In genomic region chrX:147803948-147804347, GRCh38 we compare ENCODE assay signal across 8 cellular contexts.
DNase-seq lines count a peak whose midpoint lies in the region; ATAC-seq and TF ChIP-seq lines count a peak whose summit lies in the region.

No MANE protein-coding gene starts in this region.

- H2AK5ac ChIP-seq in neuronal stem cell (ENCODE audit: low read depth, low read length), result no peak overlapping the region

- H3K27ac ChIP-seq in KMS-11, result no peak overlapping the region
- no peak overlapping the region for H3K27ac ChIP-seq in adrenal gland
- no peak overlapping the region for H3K27ac ChIP-seq in neuronal stem cell (replicated peaks; ENCODE audit: low read length)

- CTCF ChIA-PET in WTC11 (lab: Charles Lee), result no interaction called here
- CTCF ChIA-PET in activated CD8-positive, alpha-beta memory T cell treated with anti-CD3 and anti-CD28 coated beads, Interleukin-2, amount 10 ng/mL, durations not matched to agents 7 days and 5 days (lab: Charles Lee), result interaction anchor here (1.5 kb wide), 1 partner anchor 328 kb away, joined by 7 read pairs; no protein-coding TSS in a partner anchor

- H3K79me2 ChIP-seq in KMS-11 (ENCODE audit: insufficient read depth, low read depth), result no peaks in the 10 kb centered on the region

- intact Hi-C loops in adrenal gland (cut with DNase I), result no loop called here
- intact Hi-C loops in activated T-helper 1 cell treated with anti-CD3 and anti-CD28 coated beads, Interleukin-12 subunit alpha, Interleukin-12 subunit beta, Interleukin-2, Interleukin-4 antibody, amounts not matched to agents 30 ng/mL and 10 ng/mL and 1 ng/mL, durations not matched to agents 14 hours and 24 hours and 36 hours (cut with micrococcal nuclease), result loop anchor here (1.0 kb wide), 1 partner anchor 328 kb away; no protein-coding TSS in a partner anchor

- no peaks in the 10 kb centered on the region for H3K27me3 Mint-ChIP-seq in WTC11 (ENCODE audit: low read depth)
- peaks cover 3% of the 10 kb centered on the region for H3K27me3 Mint-ChIP-seq in activated CD8-positive, alpha-beta memory T cell treated with anti-CD3 and anti-CD28 coated beads, Interleukin-2, amount 10 ng/mL, durations not matched to agents 7 days and 5 days
- H3K27me3 Mint-ChIP-seq in activated T-helper 1 cell treated with anti-CD3 and anti-CD28 coated beads, Interleukin-12 subunit alpha, Interleukin-12 subunit beta, Interleukin-2, Interleukin-4 antibody, amounts not matched to agents 30 ng/mL and 10 ng/mL and 1 ng/mL, durations not matched to agents 14 hours and 24 hours and 36 hours (ENCODE audit: insufficient read depth), result no peaks in the 10 kb centered on the region

- H4K20me1 ChIP-seq in KMS-11 (ENCODE audit: insufficient read depth), result no peaks in the 10 kb centered on the region

- no peak overlapping the region for H3K18ac ChIP-seq in neuronal stem cell (ENCODE audit: low read length)

- H3K36me3 ChIP-seq in KMS-11 (ENCODE audit: insufficient read depth) (no peaks in the 10 kb centered on the region), adrenal gland (replicated peaks in 1 of 2) (no peaks in the 10 kb centered on the region), neuronal stem cell (replicated peaks in 1 of 2; ENCODE audit: control insufficient read depth in 2 of 2, insufficient read depth in 2 of 2, low read length in 2 of 2) (no peaks in the 10 kb centered on the region)

- no peak for TF ChIP-seq POLR2A in GM18505 (IDR thresholded peaks at IDR 0.05; ENCODE audit: borderline replicate concordance, extremely low read depth, insufficient read depth, insufficient read length)
- no peak for TF ChIP-seq POLR2A in adrenal gland (IDR thresholded peaks at IDR 0.05)

- H3K9ac ChIP-seq in KMS-11 (no peak overlapping the region), neuronal stem cell (ENCODE audit: low read depth, low read length, poor library complexity) (no peak overlapping the region)

- DNase-seq in ACHN (peak; percentile 16), adrenal gland (peak in 5 of 7 donors; percentile 15 to 21 (median 17)), neuronal stem cell (ENCODE audit: low spot score) (peak; percentile 3), WTC11 (ENCODE audit: low spot score) (no peak)
- DNase-seq in activated CD8-positive, alpha-beta memory T cell treated with anti-CD3 and anti-CD28 coated beads, Interleukin-2, amount 10 ng/mL, durations not matched to agents 7 days and 5 days, result no peak
- no peak for DNase-seq in activated T-helper 1 cell treated with anti-CD3 and anti-CD28 coated beads, Interleukin-12 subunit alpha, Interleukin-12 subunit beta, Interleukin-2, Interleukin-4 antibody, amounts not matched to agents 30 ng/mL and 10 ng/mL and 1 ng/mL, durations not matched to agents 14 hours and 24 hours and 36 hours (ENCODE audit: low spot score)

- no peak overlapping the region for H3K27ac Mint-ChIP-seq in WTC11
- H3K27ac Mint-ChIP-seq in activated CD8-positive, alpha-beta memory T cell treated with anti-CD3 and anti-CD28 coated beads, Interleukin-2, amount 10 ng/mL, durations not matched to agents 7 days and 5 days, result no peak overlapping the region
- H3K27ac Mint-ChIP-seq in activated T-helper 1 cell treated with anti-CD3 and anti-CD28 coated beads, Interleukin-12 subunit alpha, Interleukin-12 subunit beta, Interleukin-2, Interleukin-4 antibody, amounts not matched to agents 30 ng/mL and 10 ng/mL and 1 ng/mL, durations not matched to agents 14 hours and 24 hours and 36 hours, result no peak overlapping the region

- H3K14ac ChIP-seq in neuronal stem cell (ENCODE audit: low read length), result no peak overlapping the region

- H3K4me3 ChIP-seq in KMS-11 (IDR thresholded peaks at IDR 0.05; ENCODE audit: insufficient read depth, low read depth, low read length) (no peak overlapping the region), adrenal gland (no peak overlapping the region), neuronal stem cell (ENCODE audit: low read length in 2 of 2) (no peak overlapping the region)

- no peaks in the 10 kb centered on the region for H3K79me1 ChIP-seq in neuronal stem cell (ENCODE audit: low read depth, low read length)

- H3K4ac ChIP-seq in neuronal stem cell (ENCODE audit: low read length), result no peak overlapping the region

- no peak overlapping the region for H4K91ac ChIP-seq in neuronal stem cell (ENCODE audit: low read depth, low read length, poor library complexity)

- TF ChIP-seq CTCF in KMS-11 (conservative IDR thresholded peaks at IDR 0.05; ENCODE audit: low read depth, low read length) (peak; percentile 56), adrenal gland (IDR thresholded peaks at IDR 0.05) (peak; percentile 14 to 57 (median 44)), WTC11 (IDR thresholded peaks at IDR 0.05) (no peak)

- in situ Hi-C loops in ACHN (cut with HindIII; ENCODE audit: low pct_ligation_motif_present, low pct_unique_long_range_greater_than_20kb, low sequenced_read_pairs), result no loop called here

- POLR2A ChIA-PET in WTC11 (lab: Charles Lee), result no interaction called here

- peaks cover 12% of the 10 kb centered on the region; the same call in 1 of the 2 replicates for H3K36me3 Mint-ChIP-seq in WTC11
- H3K36me3 Mint-ChIP-seq in activated CD8-positive, alpha-beta memory T cell treated with anti-CD3 and anti-CD28 coated beads, Interleukin-2, amount 10 ng/mL, durations not matched to agents 7 days and 5 days, result no peaks in the 10 kb centered on the region
- H3K36me3 Mint-ChIP-seq in activated T-helper 1 cell treated with anti-CD3 and anti-CD28 coated beads, Interleukin-12 subunit alpha, Interleukin-12 subunit beta, Interleukin-2, Interleukin-4 antibody, amounts not matched to agents 30 ng/mL and 10 ng/mL and 1 ng/mL, durations not matched to agents 14 hours and 24 hours and 36 hours (ENCODE audit: low read depth), result no peaks in the 10 kb centered on the region

- H3K27me3 ChIP-seq in KMS-11 (ENCODE audit: insufficient read depth, low read depth) (no peaks in the 10 kb centered on the region), adrenal gland (no peaks in the 10 kb centered on the region), neuronal stem cell (ENCODE audit: control insufficient read depth in 3 of 3, insufficient read depth in 3 of 3, low read depth in 1 of 3, low read length in 3 of 3) (no peaks in the 10 kb centered on the region)

- peak; percentile 76 for ATAC-seq in GM18505 (IDR thresholded peaks at IDR 0.05; ENCODE audit: unreplicated experiment)
- no peak for ATAC-seq in WTC11
- no peak for ATAC-seq in activated CD8-positive, alpha-beta memory T cell treated with anti-CD3 and anti-CD28 coated beads, Interleukin-2, amount 10 ng/mL, durations not matched to agents 7 days and 5 days

- H3K4me1 ChIP-seq in KMS-11 (ENCODE audit: low read depth, poor library complexity, severe bottlenecking), result no peaks in the 10 kb centered on the region
- H3K4me1 ChIP-seq in adrenal gland (replicated peaks in 1 of 2), result no peaks in the 10 kb centered on the region
- no peaks in the 10 kb centered on the region for H3K4me1 ChIP-seq in neuronal stem cell (ENCODE audit: control insufficient read depth in 2 of 2, insufficient read depth in 1 of 2, low read depth in 1 of 2, low read length in 2 of 2)

- no peak overlapping the region for H3K23ac ChIP-seq in neuronal stem cell (ENCODE audit: low read depth, low read length, poor library complexity)

- no peak overlapping the region for H2BK12ac ChIP-seq in neuronal stem cell (ENCODE audit: low read length)

- peaks cover 40% of the 10 kb centered on the region for H3K9me3 Mint-ChIP-seq in WTC11
- no peaks in the 10 kb centered on the region for H3K9me3 Mint-ChIP-seq in activated CD8-positive, alpha-beta memory T cell treated with anti-CD3 and anti-CD28 coated beads, Interleukin-2, amount 10 ng/mL, durations not matched to agents 7 days and 5 days (ENCODE audit: low read depth)
- H3K9me3 Mint-ChIP-seq in activated T-helper 1 cell treated with anti-CD3 and anti-CD28 coated beads, Interleukin-12 subunit alpha, Interleukin-12 subunit beta, Interleukin-2, Interleukin-4 antibody, amounts not matched to agents 30 ng/mL and 10 ng/mL and 1 ng/mL, durations not matched to agents 14 hours and 24 hours and 36 hours, result no peaks in the 10 kb centered on the region

- H2BK120ac ChIP-seq in neuronal stem cell (ENCODE audit: low read depth, low read length), result no peak overlapping the region

- H3K4me2 ChIP-seq in KMS-11 (0 out of 2 replicates have a peak overlapping the region, but pooled peaks have one; percentile 13), neuronal stem cell (ENCODE audit: insufficient read depth, low read length, poor library complexity, severe bottlenecking) (no peak overlapping the region)

- H2BK15ac ChIP-seq in neuronal stem cell (ENCODE audit: low read length), result no peak overlapping the region

- WGBS in adrenal gland, 4 donors, result 0 to 16% (median 7%) methylated on average over 2 of the region's 2 CpGs
- no CpG with 5 or more reads among the region's 2 CpGs for WGBS in neuronal stem cell (ENCODE audit: extremely low coverage in 2 of 2, insufficient read length in 2 of 2, insufficient replicate concordance in 1 of 2), 2 donors

- H3K9me3 ChIP-seq in adrenal gland (replicated peaks in 1 of 3) (no peaks in the 10 kb centered on the region), neuronal stem cell (replicated peaks in 1 of 2; ENCODE audit: control insufficient read depth in 2 of 2, insufficient read depth in 1 of 2, low read depth in 1 of 2, low read length in 2 of 2) (no peaks in the 10 kb centered on the region)

- no peak overlapping the region for H2BK5ac ChIP-seq in neuronal stem cell (ENCODE audit: low read length)

- H2AFZ ChIP-seq in KMS-11 (ENCODE audit: low read depth) (no peak overlapping the region), neuronal stem cell (ENCODE audit: low read length) (no peak overlapping the region)

- H4K8ac ChIP-seq in neuronal stem cell (ENCODE audit: low read depth, low read length), result no peak overlapping the region

- H3K4me1 Mint-ChIP-seq in WTC11, result no peaks in the 10 kb centered on the region
- H3K4me1 Mint-ChIP-seq in activated CD8-positive, alpha-beta memory T cell treated with anti-CD3 and anti-CD28 coated beads, Interleukin-2, amount 10 ng/mL, durations not matched to agents 7 days and 5 days, result no peaks in the 10 kb centered on the region
- no peaks in the 10 kb centered on the region for H3K4me1 Mint-ChIP-seq in activated T-helper 1 cell treated with anti-CD3 and anti-CD28 coated beads, Interleukin-12 subunit alpha, Interleukin-12 subunit beta, Interleukin-2, Interleukin-4 antibody, amounts not matched to agents 30 ng/mL and 10 ng/mL and 1 ng/mL, durations not matched to agents 14 hours and 24 hours and 36 hours (ENCODE audit: low read depth)

- no peak overlapping the region for H3K4me3 Mint-ChIP-seq in WTC11
- H3K4me3 Mint-ChIP-seq in activated CD8-positive, alpha-beta memory T cell treated with anti-CD3 and anti-CD28 coated beads, Interleukin-2, amount 10 ng/mL, durations not matched to agents 7 days and 5 days, result no peak overlapping the region
- no peak overlapping the region for H3K4me3 Mint-ChIP-seq in activated T-helper 1 cell treated with anti-CD3 and anti-CD28 coated beads, Interleukin-12 subunit alpha, Interleukin-12 subunit beta, Interleukin-2, Interleukin-4 antibody, amounts not matched to agents 30 ng/mL and 10 ng/mL and 1 ng/mL, durations not matched to agents 14 hours and 24 hours and 36 hours

Comparison
In these comparisons a context has a peak if more than half of its experiments do, and no peak if none do; other contexts are left out.
1. DNase-seq: peak in ACHN (single experiment), adrenal gland (5 of 7) and neuronal stem cell (single experiment); none in WTC11 (single experiment), activated CD8-positive, alpha-beta memory T cell treated with anti-CD3 and anti-CD28 coated beads, Interleukin-2, amount 10 ng/mL, durations not matched to agents 7 days and 5 days (single experiment) and activated T-helper 1 cell treated with anti-CD3 and anti-CD28 coated beads, Interleukin-12 subunit alpha, Interleukin-12 subunit beta, Interleukin-2, Interleukin-4 antibody, amounts not matched to agents 30 ng/mL and 10 ng/mL and 1 ng/mL, durations not matched to agents 14 hours and 24 hours and 36 hours (single experiment).